ENCODE assay signal across 17 cellular contexts in the genomic region with DNA sequence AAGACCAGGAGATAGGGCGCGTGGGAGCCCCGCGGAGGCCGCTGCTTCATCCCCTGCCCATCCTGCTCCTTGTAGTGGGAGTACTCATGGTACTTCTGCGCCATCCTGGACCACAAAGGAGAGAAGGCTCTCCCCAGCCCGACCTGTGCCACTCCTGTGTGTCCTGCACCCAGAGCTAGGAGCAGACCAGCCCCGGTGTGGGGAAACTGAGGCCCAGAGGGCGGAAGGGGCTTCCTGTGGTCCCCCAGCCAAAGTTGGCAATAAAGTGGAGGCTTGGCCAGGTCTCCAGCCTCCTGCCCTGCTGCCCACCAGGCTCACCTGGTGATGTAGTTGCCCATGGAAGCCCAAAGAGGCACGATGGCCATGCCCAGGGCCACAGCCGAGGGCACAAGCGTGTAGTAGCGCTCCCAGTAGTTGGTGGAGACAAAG. TPM values are rescaled to one million over a fixed set of nuclear protein-coding genes. Genes with fewer than 3 reads are reported as not detected.
A peak's percentile ranks its signal among the peaks of the same experiment; 100 is the strongest.
DNase-seq lines count a peak whose midpoint lies in the region; ATAC-seq and TF ChIP-seq lines count a peak whose summit lies in the region.
"Had no signal": no experiment of that assay in that cellular context is flagged by ENCODE, and none has a peak within 500 bp of the region (broad histone marks: within the 10 kb centered on the region; RNA-seq: fewer than 3 reads in every experiment).

No MANE protein-coding gene starts in this region.

- H3K9ac ChIP-seq in endodermal cell (ENCODE audit: extremely low read depth, low read length, poor library complexity, severe bottlenecking) = no peak overlapping the region
- H3K9ac ChIP-seq: BLaER1 had no signal

- no peak overlapping the region for H3K27ac ChIP-seq in endodermal cell (ENCODE audit: low read depth, low read length)
- H3K27ac ChIP-seq: A549, BLaER1 had no signal

- CTCF ChIA-PET in T-cell (lab: Charles Lee) = no interaction called here

- no peaks in the 10 kb centered on the region for H3K36me3 ChIP-seq in endodermal cell (ENCODE audit: control insufficient read depth, insufficient read depth, low read length)

- H3K27ac Mint-ChIP-seq in endodermal cell (no peak overlapping the region), T-cell (no peak overlapping the region)
- H3K27ac Mint-ChIP-seq in stimulated activated effector memory CD8-positive, alpha-beta T cell treated with anti-CD3 and anti-CD28 coated beads, Interleukin-12 subunit alpha, Interleukin-12 subunit beta, amount 100 ng/mL, for 72 hours = peak overlapping the region; percentile 82
- H3K27ac Mint-ChIP-seq: CD8-positive, alpha-beta T cell had no signal

- peaks cover 7% of the 10 kb centered on the region for H3K27me3 ChIP-seq in endodermal cell (ENCODE audit: control insufficient read depth, insufficient read depth, low read length, poor library complexity, severe bottlenecking)
- H3K27me3 ChIP-seq: BLaER1 had no signal

- H3K27me3 Mint-ChIP-seq in endodermal cell (ENCODE audit: insufficient read depth) = peaks cover 6% of the 10 kb centered on the region
- no peaks in the 10 kb centered on the region for H3K27me3 Mint-ChIP-seq in T-cell

- no peak for TF ChIP-seq CTCF in endodermal cell (conservative IDR thresholded peaks at IDR 0.05)

- H3K4me3 ChIP-seq in endodermal cell (ENCODE audit: low read length) = no peak overlapping the region
- H3K4me3 ChIP-seq: A549, BLaER1 had no signal

- peak; percentile 23 for TF ChIP-seq POLR2A in GM18526 (IDR thresholded peaks at IDR 0.05; ENCODE audit: extremely low read depth, insufficient read length)

- H3K4me1 ChIP-seq in endodermal cell (ENCODE audit: control insufficient read depth, insufficient read depth, low read length) = no peaks in the 10 kb centered on the region

- H3K36me3 Mint-ChIP-seq in endodermal cell (ENCODE audit: low read depth) (peaks cover 11% of the 10 kb centered on the region), T-cell (no peaks in the 10 kb centered on the region)
- peaks cover 7% of the 10 kb centered on the region for H3K36me3 Mint-ChIP-seq in stimulated activated effector memory CD8-positive, alpha-beta T cell treated with anti-CD3 and anti-CD28 coated beads, Interleukin-12 subunit alpha, Interleukin-12 subunit beta, amount 100 ng/mL, for 72 hours

- H3K9me3 Mint-ChIP-seq in endodermal cell = no peaks in the 10 kb centered on the region
- no peaks in the 10 kb centered on the region for H3K9me3 Mint-ChIP-seq in stimulated activated effector memory CD8-positive, alpha-beta T cell treated with anti-CD3 and anti-CD28 coated beads, Interleukin-12 subunit alpha, Interleukin-12 subunit beta, amount 100 ng/mL, for 72 hours
- no peaks in the 10 kb centered on the region for H3K9me3 Mint-ChIP-seq in T-cell
- H3K9me3 Mint-ChIP-seq: CD8-positive, alpha-beta T cell had no signal

- WGBS in endodermal cell (ENCODE audit: insufficient coverage in 1 of 2, insufficient read length in 1 of 2), 2 experiments = 91 to 100% methylated on average over 9 to 13 of the region's 13 CpGs

- no peaks in the 10 kb centered on the region for H3K9me3 ChIP-seq in endodermal cell (ENCODE audit: control insufficient read depth, low read length)
- H3K9me3 ChIP-seq: A549, BLaER1 had no signal

- peak; percentile 0 for DNase-seq in SK-N-DZ (ENCODE audit: low spot score)
- peak; percentile 31 for DNase-seq in endodermal cell
- DNase-seq in stimulated activated effector memory CD8-positive, alpha-beta T cell treated with anti-CD3 and anti-CD28 coated beads, Interleukin-12 subunit alpha, Interleukin-12 subunit beta, amount 100 ng/mL, for 72 hours (ENCODE audit: low spot score in 2 of 2) = no peak
- DNase-seq in LoVo (ENCODE audit: low spot score) = no peak
- no peak for DNase-seq in NCI-H748 treated with DMSO at 0.1 percent for 48 hours (lab: John Stamatoyannopoulos, UW)
- DNase-seq in T-cell = no peak
- DNase-seq: Calu3; CD8-positive, alpha-beta T cell; GF-D8; Kasumi-1; NCI-H1105; NCI-H1694 treated with DMSO at 0.1 percent for 48 hours; NCI-H774 had no signal

- H3K4me1 Mint-ChIP-seq in endodermal cell (no peaks in the 10 kb centered on the region), T-cell (peaks cover 15 to 37% (median 34%) of the 10 kb centered on the region in 3 donors)
- peaks cover 38% of the 10 kb centered on the region for H3K4me1 Mint-ChIP-seq in stimulated activated effector memory CD8-positive, alpha-beta T cell treated with anti-CD3 and anti-CD28 coated beads, Interleukin-12 subunit alpha, Interleukin-12 subunit beta, amount 100 ng/mL, for 72 hours

- H3K4me3 Mint-ChIP-seq in endodermal cell (no peak overlapping the region), T-cell (no peak overlapping the region)
- no peak overlapping the region for H3K4me3 Mint-ChIP-seq in stimulated activated effector memory CD8-positive, alpha-beta T cell treated with anti-CD3 and anti-CD28 coated beads, Interleukin-12 subunit alpha, Interleukin-12 subunit beta, amount 100 ng/mL, for 72 hours
- H3K4me3 Mint-ChIP-seq: CD8-positive, alpha-beta T cell had no signal

- no peak for ATAC-seq in stimulated activated effector memory CD8-positive, alpha-beta T cell treated with anti-CD3 and anti-CD28 coated beads, Interleukin-12 subunit alpha, Interleukin-12 subunit beta, amount 100 ng/mL, for 72 hours
- ATAC-seq in T-cell (replicated peaks in 1 of 4) = no peak
- ATAC-seq: A549; CD8-positive, alpha-beta T cell; Right ventricle myocardium inferior had no signal

- POLR2A ChIA-PET in T-cell (lab: Charles Lee) = no interaction called here

RNA-seq across cellular contexts. Expression of a gene that starts 4.7 kb away (rescaled TPM):
- polyA plus RNA-seq in SK-N-DZ (2014; cell fraction: cytosol; rRNA removed) = 1.2 and 4.6 TPM in 2 replicates
- polyA plus RNA-seq in SK-N-DZ (2014; cell fraction: nucleus; rRNA removed) = 0.55 and 5.1 TPM in 2 replicates
- total RNA-seq in endodermal cell (10 to 100 TPM; 27.1 to 32.0 TPM), T-cell (10 to 100 TPM; 16.7 to 38.6 (median 27.8) TPM)
- polyA plus RNA-seq in endodermal cell (2013, experiment 1 of 2) = 13.6 TPM
- polyA plus RNA-seq in endodermal cell (2013, experiment 2 of 2) = 10.8 TPM

RNA-seq across cellular contexts. Expression of a gene that starts 10.9 kb away (rescaled TPM):
- polyA plus RNA-seq in SK-N-DZ (2014; cell fraction: cytosol; rRNA removed) = 0.77 and 1.3 TPM in 2 replicates
- 1.1 TPM in 2 replicates for polyA plus RNA-seq in SK-N-DZ (2014; cell fraction: nucleus; rRNA removed)
- under 1 TPM in 1 of 2 donors, not detected in 1; 0.11 TPM for total RNA-seq in endodermal cell
- 0.64 TPM for polyA plus RNA-seq in endodermal cell (2013, experiment 1 of 2)
- 0.41 TPM for polyA plus RNA-seq in endodermal cell (2013, experiment 2 of 2)
- total RNA-seq in T-cell = under 1 TPM; 0.20 to 0.53 (median 0.25) TPM
- total RNA-seq: CD8-positive, alpha-beta T cell had no signal

RNA-seq across cellular contexts. Expression of a gene that starts 31.3 kb away (rescaled TPM):
- 239 and 267 TPM in 2 replicates for polyA plus RNA-seq in SK-N-DZ (2014; cell fraction: cytosol; rRNA removed)
- 236 and 267 TPM in 2 replicates for polyA plus RNA-seq in SK-N-DZ (2014; cell fraction: nucleus; rRNA removed)
- total RNA-seq in endodermal cell = 100 to 1,000 TPM; 150 to 168 TPM
- polyA plus RNA-seq in endodermal cell (2013, experiment 1 of 2) = 151 TPM
- 145 TPM for polyA plus RNA-seq in endodermal cell (2013, experiment 2 of 2)
- total RNA-seq in T-cell = 100 to 1,000 TPM in 2 of 5 donors, 10 to 100 TPM in 3; 76.9 to 102 (median 91.1) TPM

RNA-seq across cellular contexts. Expression of a gene that starts 39.6 kb away (rescaled TPM):
- polyA plus RNA-seq in SK-N-DZ (2014; cell fraction: cytosol; rRNA removed) = 25.9 and 34.5 TPM in 2 replicates
- polyA plus RNA-seq in SK-N-DZ (2014; cell fraction: nucleus; rRNA removed) = 992 and 1,068 TPM in 2 replicates
- 10 to 100 TPM; 61.6 to 70.4 TPM for total RNA-seq in endodermal cell
- 19.0 TPM for polyA plus RNA-seq in endodermal cell (2013, experiment 1 of 2)
- polyA plus RNA-seq in endodermal cell (2013, experiment 2 of 2) = 18.5 TPM
- total RNA-seq in T-cell = 100 to 1,000 TPM; 184 to 292 (median 246) TPM

Comparison
In these comparisons a context has a peak if more than half of its experiments do, and no peak if none do; other contexts are left out.
1. DNase-seq: peak in SK-N-DZ (single experiment) and endodermal cell (single experiment); none in stimulated activated effector memory CD8-positive, alpha-beta T cell treated with anti-CD3 and anti-CD28 coated beads, Interleukin-12 subunit alpha, Interleukin-12 subunit beta, amount 100 ng/mL, for 72 hours (0 of 2), LoVo (single experiment), NCI-H748 treated with DMSO at 0.1 percent for 48 hours (single experiment) and T-cell (0 of 34).